ENCODE assay signal across 1 cellular context in genomic region chr5:119255571-119256356, GRCh38.
TF ChIP-seq lines count a peak whose summit lies in the region.

No MANE protein-coding gene starts in this region.

TF ChIP-seq in HCT116, 20 proteins besides CTCF, POLR2A, EP300 and RAD21 (continued from another document):
- TF ChIP-seq REST (IDR thresholded peaks at IDR 0.05; ENCODE audit: low read depth) (no peak), EZH2phosphoT487 (IDR thresholded peaks at IDR 0.05; ENCODE audit: borderline replicate concordance) (no peak), ELF1 (IDR thresholded peaks at IDR 0.05; ENCODE audit: borderline replicate concordance, low read depth) (no peak), SIN3A (IDR thresholded peaks at IDR 0.05; ENCODE audit: low read depth) (no peak), CEBPB (IDR thresholded peaks at IDR 0.05; ENCODE audit: low read depth) (no peak), SP1 (IDR thresholded peaks at IDR 0.05; ENCODE audit: low read depth) (no peak), POLR2AphosphoS5 (IDR thresholded peaks at IDR 0.05; ENCODE audit: low read depth, low read length) (no peak)
